1 cellular context compared by ENCODE assay signal in genomic region chr3:27728195-27729087, GRCh38.
TF ChIP-seq lines count a peak whose summit lies in the region.

No MANE protein-coding gene starts in this region.

TF ChIP-seq in GM23338, 12 proteins besides CTCF, POLR2A, EP300 and RAD21 (continued from another document):
- no peak for TF ChIP-seq ZNF462 (CRISPR knock-in tag; IDR thresholded peaks at IDR 0.05)
- TF ChIP-seq JUNB (IDR thresholded peaks at IDR 0.05; ENCODE audit: unreplicated experiment) = no peak
- TF ChIP-seq ZNF114 (CRISPR knock-in tag; IDR thresholded peaks at IDR 0.05) = peak; percentile 49; the same call in 1 of the 2 replicates
